In the genomic region with DNA sequence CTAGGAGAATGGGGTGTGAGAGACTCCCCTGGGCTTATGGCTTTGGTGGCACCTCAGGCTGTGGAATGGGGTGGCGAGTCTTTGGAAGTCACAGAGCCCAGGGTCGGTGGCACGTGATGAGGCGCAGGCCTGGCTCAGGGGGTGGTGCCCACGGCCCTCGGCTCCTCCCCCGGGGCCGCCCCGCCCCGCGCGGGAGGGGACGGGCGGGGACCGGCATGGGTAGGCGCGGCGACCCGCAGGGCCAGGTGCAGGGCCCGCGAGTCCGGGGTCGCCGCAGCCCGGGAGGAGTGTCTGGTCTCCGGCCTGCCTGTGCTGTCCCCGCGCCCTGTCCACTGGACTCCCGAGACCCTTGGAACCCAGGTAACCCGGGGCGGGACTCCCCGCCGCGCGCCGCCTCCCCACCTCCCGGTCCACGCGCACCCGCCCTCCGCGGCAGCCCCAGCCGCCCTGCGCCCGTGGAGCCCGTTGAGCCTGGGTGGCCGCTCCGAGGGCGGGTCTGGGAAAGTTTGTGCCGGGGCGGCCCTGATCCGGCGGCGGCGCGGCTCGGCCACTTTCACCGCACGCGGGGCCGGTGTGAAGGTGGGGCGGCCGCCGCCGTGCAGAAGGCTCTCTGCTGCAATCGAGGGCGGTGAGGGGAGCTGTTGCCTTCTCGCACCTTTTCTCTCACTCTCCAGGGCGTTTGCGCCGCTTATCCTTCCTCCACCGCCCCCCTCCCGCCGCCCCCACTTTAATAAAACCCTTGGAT, we compare ENCODE assay signal across 8 cellular contexts. TPM values are rescaled to one million over a fixed set of nuclear protein-coding genes. Genes with fewer than 3 reads are reported as not detected.
A peak's percentile ranks its signal among the peaks of the same experiment; 100 is the strongest.
DNase-seq lines count a peak whose midpoint lies in the region; ATAC-seq and TF ChIP-seq lines count a peak whose summit lies in the region.

PAQR5 (plus strand) TSS at position 216 of the 745 bp plus-strand sequence. CDS start 61,169 bp downstream, outside the sequence.

- DNase-seq in NCI-H748 (lab: John Stamatoyannopoulos, UW; ENCODE audit: unreplicated experiment) (peak; percentile 55), NCI-H748 treated with DMSO at 0.1 percent for 48 hours (lab: John Stamatoyannopoulos, UW) (no peak), NOMO-1 treated with DMSO at 0.1 percent for 48 hours (lab: John Stamatoyannopoulos, UW; ENCODE audit: unreplicated experiment) (peak; percentile 29), coronary artery (ENCODE audit: low spot score) (no peak), lung (ENCODE audit: low spot score) (peak; percentile 61), thyroid gland (peak; percentile 49 to 50)

- H3K27ac ChIP-seq in coronary artery (no peak within 1 kb of the TSS), lung (ENCODE audit: low read depth in 1 of 2, low read length in 1 of 2) (peak within 1 kb of the TSS in 1 of 2 donors; percentile 71), thyroid gland (no peak within 1 kb of the TSS)

- no peak for TF ChIP-seq POLR2A in thyroid gland (IDR thresholded peaks at IDR 0.05)

- H3K4me3 ChIP-seq in coronary artery (peak within 1 kb of the TSS; percentile 78), lung (peak within 1 kb of the TSS; percentile 53), thyroid gland (replicated peaks in 1 of 3) (peak within 1 kb of the TSS in 2 of 3 donors; percentile 30 to 32)

- intact Hi-C loops in thyroid gland (cut with DNase I) = no loop called here

- no peaks in the 10 kb centered on the region for H3K27me3 ChIP-seq in lung (ENCODE audit: control insufficient read depth, insufficient read depth)
- H3K27me3 ChIP-seq in thyroid gland = no peaks in the 10 kb centered on the region

- 1% methylated on average over 64 to 74 of the region's 74 CpGs for WGBS in lung, 2 donors
- WGBS in thyroid gland, 2 donors = 1 to 4% methylated on average over 22 to 26 of the region's 74 CpGs

- ATAC-seq in lung (ENCODE audit: insufficient read depth, low FRiP score) = peak; percentile 87
- no peak for ATAC-seq in GM21526 (IDR thresholded peaks at IDR 0.05; ENCODE audit: low FRiP score, unreplicated experiment)
- ATAC-seq in GM18907 (IDR thresholded peaks at IDR 0.05; ENCODE audit: unreplicated experiment) = no peak

- H3K9me3 ChIP-seq in lung (ENCODE audit: control insufficient read depth in 2 of 2, insufficient read depth in 1 of 2, low read length in 1 of 2) (no peaks in the 10 kb centered on the region), thyroid gland (no peaks in the 10 kb centered on the region)

- TF ChIP-seq CTCF in coronary artery (IDR thresholded peaks at IDR 0.05) (no peak), lung (IDR thresholded peaks at IDR 0.05; ENCODE audit: control extremely low read depth, extremely low read depth) (no peak), thyroid gland (IDR thresholded peaks at IDR 0.05) (no peak)

- H3K36me3 ChIP-seq in lung (ENCODE audit: control insufficient read depth in 2 of 2, insufficient read depth in 2 of 2, low read length in 2 of 2) (no peaks in the 10 kb centered on the region), thyroid gland (no peaks in the 10 kb centered on the region)

- H3K4me1 ChIP-seq in lung (ENCODE audit: control insufficient read depth in 2 of 2, insufficient read depth in 2 of 2, low read length in 2 of 2) (peaks cover 2 to 8% of the 10 kb centered on the region in 2 donors), thyroid gland (peaks cover 8 to 17% of the 10 kb centered on the region in 2 donors)

RNA-seq across cellular contexts. Expression of gene PAQR5, which starts in this region (rescaled TPM):
- total RNA-seq in lung (10 to 100 TPM in 1 of 2 donors, 1 to 10 TPM in 1; 2.3 to 22.6 TPM), thyroid gland (1 to 10 TPM in 1 of 4 donors, under 1 TPM in 3; 0.24 to 1.5 (median 0.65) TPM)
- 10 to 100 TPM in 1 of 2 donors, 1 to 10 TPM in 1; 9.2 to 11.8 TPM for polyA plus RNA-seq in lung

Comparison
In these comparisons a context has a peak if more than half of its experiments do, and no peak if none do; other contexts are left out.
1. DNase-seq: peak in NCI-H748 (single experiment), NOMO-1 treated with DMSO at 0.1 percent for 48 hours (single experiment), lung (single experiment) and thyroid gland (2 of 2); none in NCI-H748 treated with DMSO at 0.1 percent for 48 hours (single experiment) and coronary artery (single experiment).
2. Peak in every context shown above with its lines, with median percentiles within 50 percentile points of each other: H3K4me3 ChIP-seq.